Comparison of ENCODE assay signal across 1 cellular context in genomic region chr7:100544386-100544785, GRCh38.
TF ChIP-seq lines count a peak whose summit lies in the region.

No MANE protein-coding gene starts in this region.

TF ChIP-seq in HepG2, 621 proteins besides CTCF, POLR2A, EP300 and RAD21 (continued from another document and continues in another):
- TF ChIP-seq PRDM4 (CRISPR knock-in tag; IDR thresholded peaks at IDR 0.05; ENCODE audit: borderline replicate concordance) (no peak), MAFG (CRISPR knock-in tag; IDR thresholded peaks at IDR 0.05) (no peak), ZSCAN30 (CRISPR knock-in tag; IDR thresholded peaks at IDR 0.05) (no peak), NFYB (CRISPR knock-in tag; IDR thresholded peaks at IDR 0.05) (no peak), KLF13 (CRISPR knock-in tag; IDR thresholded peaks at IDR 0.05) (no peak), ZNF235 (CRISPR knock-in tag; IDR thresholded peaks at IDR 0.05; ENCODE audit: borderline replicate concordance) (no peak), TRIM24 (CRISPR knock-in tag; IDR thresholded peaks at IDR 0.05) (no peak), MYNN (CRISPR knock-in tag; IDR thresholded peaks at IDR 0.05; ENCODE audit: low read depth) (no peak), HOXA7 (CRISPR knock-in tag; IDR thresholded peaks at IDR 0.05) (no peak), KMT2B (CRISPR knock-in tag; IDR thresholded peaks at IDR 0.05) (no peak), REST (IDR thresholded peaks at IDR 0.05; ENCODE audit: borderline replicate concordance in 1 of 2, low read depth in 1 of 2, low read length in 2 of 2) (no peak), ETS1 (CRISPR knock-in tag; IDR thresholded peaks at IDR 0.05) (no peak), CREB3 (CRISPR knock-in tag; IDR thresholded peaks at IDR 0.05) (no peak), ZKSCAN8 (CRISPR knock-in tag; IDR thresholded peaks at IDR 0.05; ENCODE audit: borderline replicate concordance) (no peak), ZNF460 (CRISPR knock-in tag; IDR thresholded peaks at IDR 0.05; ENCODE audit: borderline replicate concordance) (no peak), MEIS1 (CRISPR knock-in tag; IDR thresholded peaks at IDR 0.05; ENCODE audit: borderline replicate concordance) (no peak), ZNF800 (CRISPR knock-in tag; IDR thresholded peaks at IDR 0.05) (no peak), RARA (CRISPR knock-in tag; IDR thresholded peaks at IDR 0.05) (peak; percentile 84), ZC3H4 (CRISPR knock-in tag; IDR thresholded peaks at IDR 0.05; ENCODE audit: borderline replicate concordance) (no peak), ATF3 (CRISPR knock-in tag; IDR thresholded peaks at IDR 0.05) (no peak), ZFAT (CRISPR knock-in tag; conservative IDR thresholded peaks at IDR 0.05) (no peak), ZNF816 (CRISPR knock-in tag; IDR thresholded peaks at IDR 0.05; ENCODE audit: borderline replicate concordance) (no peak), SSRP1 (CRISPR knock-in tag; IDR thresholded peaks at IDR 0.05) (no peak), ELF4 (CRISPR knock-in tag; IDR thresholded peaks at IDR 0.05; ENCODE audit: borderline replicate concordance) (no peak), CCAR2 (optimal IDR thresholded peaks at IDR 0.05; ENCODE audit: low read depth, low read length) (no peak), FOXK2 (IDR thresholded peaks at IDR 0.05) (no peak), ZNF510 (CRISPR knock-in tag; IDR thresholded peaks at IDR 0.05; ENCODE audit: low read depth) (no peak), ZNF496 (CRISPR knock-in tag; IDR thresholded peaks at IDR 0.05; ENCODE audit: insufficient replicate concordance) (no peak), RFX3 (CRISPR knock-in tag; IDR thresholded peaks at IDR 0.05) (no peak), ZNF678 (CRISPR knock-in tag; IDR thresholded peaks at IDR 0.05) (no peak), ZNF839 (CRISPR knock-in tag; IDR thresholded peaks at IDR 0.05; ENCODE audit: borderline replicate concordance) (no peak), POLR2AphosphoS2 (IDR thresholded peaks at IDR 0.05; ENCODE audit: low read depth, low read length) (no peak), ATAD3A (CRISPR knock-in tag; IDR thresholded peaks at IDR 0.05) (no peak), ZNF17 (CRISPR knock-in tag; IDR thresholded peaks at IDR 0.05) (no peak), ZNF780A (CRISPR knock-in tag; IDR thresholded peaks at IDR 0.05) (no peak), GMEB2 (CRISPR knock-in tag; IDR thresholded peaks at IDR 0.05; ENCODE audit: low read depth) (no peak), HNRNPUL1 (IDR thresholded peaks at IDR 0.05; ENCODE audit: low read depth, low read length) (no peak), ZNF432 (CRISPR knock-in tag; IDR thresholded peaks at IDR 0.05; ENCODE audit: borderline replicate concordance) (no peak), ZNF546 (CRISPR knock-in tag; conservative IDR thresholded peaks at IDR 0.05) (no peak), SCMH1 (CRISPR knock-in tag; IDR thresholded peaks at IDR 0.05; ENCODE audit: borderline replicate concordance) (no peak), RAD51 (IDR thresholded peaks at IDR 0.05; ENCODE audit: borderline replicate concordance) (no peak), ZC3H13 (CRISPR knock-in tag; IDR thresholded peaks at IDR 0.05) (no peak), ZFX (CRISPR knock-in tag; IDR thresholded peaks at IDR 0.05; ENCODE audit: low read depth) (peak; percentile 32; the same call in 1 of the 2 replicates), ZMAT3 (CRISPR knock-in tag; conservative IDR thresholded peaks at IDR 0.05) (no peak), ZBTB34 (CRISPR knock-in tag; IDR thresholded peaks at IDR 0.05) (no peak), ZMYM4 (CRISPR knock-in tag; IDR thresholded peaks at IDR 0.05) (no peak), ZSCAN22 (CRISPR knock-in tag; IDR thresholded peaks at IDR 0.05) (no peak), GPN1 (CRISPR knock-in tag; IDR thresholded peaks at IDR 0.05; ENCODE audit: borderline replicate concordance) (no peak), ZNF350 (CRISPR knock-in tag; IDR thresholded peaks at IDR 0.05; ENCODE audit: borderline replicate concordance, low read depth) (no peak), KLF15 (CRISPR knock-in tag; IDR thresholded peaks at IDR 0.05; ENCODE audit: borderline replicate concordance) (no peak), CEBPG (CRISPR knock-in tag; IDR thresholded peaks at IDR 0.05) (peak; percentile 47; the same call in 1 of the 2 replicates)
- TF ChIP-seq, protein P1, sequence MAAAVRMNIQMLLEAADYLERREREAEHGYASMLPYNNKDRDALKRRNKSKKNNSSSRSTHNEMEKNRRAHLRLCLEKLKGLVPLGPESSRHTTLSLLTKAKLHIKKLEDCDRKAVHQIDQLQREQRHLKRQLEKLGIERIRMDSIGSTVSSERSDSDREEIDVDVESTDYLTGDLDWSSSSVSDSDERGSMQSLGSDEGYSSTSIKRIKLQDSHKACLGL (CRISPR knock-in tag; IDR thresholded peaks at IDR 0.05), result no peak
- TF ChIP-seq, protein P2, sequence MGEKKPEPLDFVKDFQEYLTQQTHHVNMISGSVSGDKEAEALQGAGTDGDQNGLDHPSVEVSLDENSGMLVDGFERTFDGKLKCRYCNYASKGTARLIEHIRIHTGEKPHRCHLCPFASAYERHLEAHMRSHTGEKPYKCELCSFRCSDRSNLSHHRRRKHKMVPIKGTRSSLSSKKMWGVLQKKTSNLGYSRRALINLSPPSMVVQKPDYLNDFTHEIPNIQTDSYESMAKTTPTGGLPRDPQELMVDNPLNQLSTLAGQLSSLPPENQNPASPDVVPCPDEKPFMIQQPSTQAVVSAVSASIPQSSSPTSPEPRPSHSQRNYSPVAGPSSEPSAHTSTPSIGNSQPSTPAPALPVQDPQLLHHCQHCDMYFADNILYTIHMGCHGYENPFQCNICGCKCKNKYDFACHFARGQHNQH (CRISPR knock-in tag; IDR thresholded peaks at IDR 0.05), result no peak
- TF ChIP-seq, protein P3, sequence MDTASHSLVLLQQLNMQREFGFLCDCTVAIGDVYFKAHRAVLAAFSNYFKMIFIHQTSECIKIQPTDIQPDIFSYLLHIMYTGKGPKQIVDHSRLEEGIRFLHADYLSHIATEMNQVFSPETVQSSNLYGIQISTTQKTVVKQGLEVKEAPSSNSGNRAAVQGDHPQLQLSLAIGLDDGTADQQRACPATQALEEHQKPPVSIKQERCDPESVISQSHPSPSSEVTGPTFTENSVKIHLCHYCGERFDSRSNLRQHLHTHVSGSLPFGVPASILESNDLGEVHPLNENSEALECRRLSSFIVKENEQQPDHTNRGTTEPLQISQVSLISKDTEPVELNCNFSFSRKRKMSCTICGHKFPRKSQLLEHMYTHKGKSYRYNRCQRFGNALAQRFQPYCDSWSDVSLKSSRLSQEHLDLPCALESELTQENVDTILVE (CRISPR knock-in tag; IDR thresholded peaks at IDR 0.05), result no peak
- TF ChIP-seq, protein P4, sequence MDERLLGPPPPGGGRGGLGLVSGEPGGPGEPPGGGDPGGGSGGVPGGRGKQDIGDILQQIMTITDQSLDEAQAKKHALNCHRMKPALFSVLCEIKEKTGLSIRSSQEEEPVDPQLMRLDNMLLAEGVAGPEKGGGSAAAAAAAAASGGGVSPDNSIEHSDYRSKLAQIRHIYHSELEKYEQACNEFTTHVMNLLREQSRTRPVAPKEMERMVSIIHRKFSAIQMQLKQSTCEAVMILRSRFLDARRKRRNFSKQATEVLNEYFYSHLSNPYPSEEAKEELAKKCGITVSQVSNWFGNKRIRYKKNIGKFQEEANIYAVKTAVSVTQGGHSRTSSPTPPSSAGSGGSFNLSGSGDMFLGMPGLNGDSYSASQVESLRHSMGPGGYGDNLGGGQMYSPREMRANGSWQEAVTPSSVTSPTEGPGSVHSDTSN (CRISPR knock-in tag; IDR thresholded peaks at IDR 0.05), result no peak
